22 cellular contexts compared by ENCODE assay signal in the genomic region with DNA sequence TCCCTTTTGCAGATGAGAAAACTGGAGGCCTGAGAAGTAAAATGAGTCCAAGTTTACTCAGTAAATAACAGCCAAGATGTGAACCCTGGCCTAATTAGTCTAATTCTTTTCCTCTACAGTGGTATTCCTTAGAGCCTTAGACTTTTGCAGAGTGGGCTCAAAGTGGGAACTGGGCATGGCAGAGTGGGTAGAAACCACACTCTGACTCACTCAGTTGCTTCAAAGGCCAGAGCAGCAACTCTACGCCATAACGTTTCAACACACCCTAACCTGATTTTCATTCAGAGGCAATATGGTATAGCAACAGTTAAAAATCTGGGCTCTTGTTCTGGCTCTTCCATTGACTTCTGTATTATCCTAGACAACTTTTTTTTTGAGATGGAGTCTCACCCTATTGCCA. TPM values are rescaled to one million over a fixed set of nuclear protein-coding genes. Genes with fewer than 3 reads are reported as not detected.
DNase-seq lines count a peak whose midpoint lies in the region; ATAC-seq, FAIRE-seq and TF ChIP-seq lines count a peak whose summit lies in the region.
"Had no signal": no experiment of that assay in that cellular context is flagged by ENCODE, and none has a peak within 500 bp of the region (broad histone marks: within the 10 kb centered on the region; RNA-seq: fewer than 3 reads in every experiment).

No MANE protein-coding gene starts in this region.

- no peak overlapping the region for H2AFZ ChIP-seq in HepG2 (ENCODE audit: low read length)
- no peak overlapping the region for H2AFZ ChIP-seq in parathyroid adenoma

- H3K4me2 ChIP-seq in HepG2 (ENCODE audit: low read depth, low read length) (no peak overlapping the region), parathyroid adenoma (ENCODE audit: low read length) (peak overlapping the region; percentile 9)
- H3K4me2 ChIP-seq: BLaER1 had no signal

- WGBS in right lobe of liver (ENCODE audit: insufficient coverage, low coverage, low lambda C conversion rate, missing lambda C conversion rate) = 19% methylated on average over 2 of the region's 2 CpGs
- 96% methylated on average over 2 of the region's 2 CpGs for WGBS in HepG2 (ENCODE audit: low lambda C conversion rate)

- H4K20me1 ChIP-seq in HepG2 (ENCODE audit: insufficient read depth, low read length) = no peaks in the 10 kb centered on the region

- H3K27ac ChIP-seq in right lobe of liver (peak overlapping the region in 1 of 3 donors; percentile 26), HepG2 (ENCODE audit: extremely low read length, insufficient read depth, low read length) (no peak overlapping the region), parathyroid adenoma (peak overlapping the region; percentile 67)
- H3K27ac ChIP-seq: BLaER1, HL-60 had no signal

- TF ChIP-seq CTCF in right lobe of liver (IDR thresholded peaks at IDR 0.05) = no peak
- no peak for TF ChIP-seq CTCF in HepG2 (CRISPR knock-in tag; IDR thresholded peaks at IDR 0.05)
- TF ChIP-seq CTCF in parathyroid adenoma (IDR thresholded peaks at IDR 0.05) = no peak

- intact Hi-C loops in right lobe of liver (cut with DNase I) = no loop called here
- intact Hi-C loops in HepG2 (cut with micrococcal nuclease; ENCODE audit: unreplicated experiment) = no loop called here

- FAIRE-seq in HepG2 (lab: Jason Lieb, UNC) = no peak
- FAIRE-seq: G401.6, GM12891, GM19239, K562 had no signal

- in situ Hi-C loops in HepG2 (cut with HindIII; ENCODE audit: extremely low pct_ligation_motif_present, low pct_unique_long_range_greater_than_20kb) = no loop called here

- H3K36me3 ChIP-seq in right lobe of liver (peaks cover 0 to 14% (median 4%) of the 10 kb centered on the region in 4 donors), HepG2 (replicated peaks in 1 of 2; ENCODE audit: control insufficient read depth in 1 of 2, insufficient read depth in 2 of 2, low read length in 2 of 2) (peaks cover 10 to 37% of the 10 kb centered on the region in 2 experiments), parathyroid adenoma (ENCODE audit: control insufficient read depth, insufficient read depth, low read length) (no peaks in the 10 kb centered on the region)

- no peak for ATAC-seq in right lobe of liver
- no peak for ATAC-seq in HepG2
- no peak for ATAC-seq in GM19463 (IDR thresholded peaks at IDR 0.05; ENCODE audit: unreplicated experiment)
- ATAC-seq: K562 had no signal

- no peak for TF ChIP-seq EP300 in HepG2 (IDR thresholded peaks at IDR 0.05; ENCODE audit: low read depth in 2 of 2, low read length in 2 of 2)
- no peak for TF ChIP-seq EP300 in HepG2 (CRISPR knock-in tag; IDR thresholded peaks at IDR 0.05; ENCODE audit: borderline replicate concordance)

- CTCF ChIA-PET in HepG2 (lab: Yijun Ruan, JAX; ENCODE audit: low intra/inter-chr PET ratio, low total read pairs) = no interaction called here

- POLR2A ChIA-PET in HepG2 (lab: Yijun Ruan, JAX) = interaction anchor here (0.8 kb wide), 1 partner anchor 122 kb away, joined by 5 read pairs; the partner anchor contains the start of gene KCTD21

- H3K4me1 ChIP-seq in right lobe of liver = peaks cover 0 to 20% (median 9%) of the 10 kb centered on the region in 4 donors
- peaks cover 26% of the 10 kb centered on the region for H3K4me1 ChIP-seq in HepG2 (ENCODE audit: insufficient read depth, low read length)
- peaks cover 14% of the 10 kb centered on the region for H3K4me1 ChIP-seq in parathyroid adenoma
- H3K4me1 ChIP-seq: BLaER1 had no signal

- no peak for TF ChIP-seq RAD21 in HepG2 (CRISPR knock-in tag; IDR thresholded peaks at IDR 0.05)

- peaks cover 14% of the 10 kb centered on the region for H3K79me2 ChIP-seq in HepG2 (ENCODE audit: insufficient read depth, low read length)
- peaks cover 2% of the 10 kb centered on the region for H3K79me2 ChIP-seq in parathyroid adenoma

- no peak for DNase-seq in right lobe of liver
- no peak for DNase-seq in HepG2 (ENCODE audit: low spot score)
- DNase-seq in MV-4-11 (lab: John Stamatoyannopoulos, UW) = peak; percentile 80
- DNase-seq in GM19240 (ENCODE audit: insufficient read length, low spot score) = no peak
- DNase-seq in NCI-H69 (lab: John Stamatoyannopoulos, UW) = no peak
- DNase-seq: 8988T; AML-193; Calu3; CD4-positive, alpha-beta T cell; DMS 273 treated with DMSO at 0.1 percent for 48 hours; DMS79; EL; HCEC 1CT had no signal

- H3K4me3 ChIP-seq in right lobe of liver (peak overlapping the region in 2 of 3 donors; percentile 56 to 64), HepG2 (replicated peaks in 1 of 3; ENCODE audit: insufficient read depth in 1 of 3, low read depth in 2 of 3, low read length in 3 of 3) (no peak overlapping the region), parathyroid adenoma (ENCODE audit: low read depth, low read length) (no peak overlapping the region)
- H3K4me3 ChIP-seq: BLaER1, K562 had no signal

- no peaks in the 10 kb centered on the region for H3K27me3 ChIP-seq in right lobe of liver
- no peaks in the 10 kb centered on the region for H3K27me3 ChIP-seq in HepG2 (ENCODE audit: control insufficient read depth in 1 of 2, insufficient read depth in 2 of 2, low read length in 2 of 2)
- H3K27me3 ChIP-seq in parathyroid adenoma (ENCODE audit: control insufficient read depth, insufficient read depth, low read length) = no peaks in the 10 kb centered on the region

- H3K9ac ChIP-seq in HepG2 (ENCODE audit: insufficient read depth, low read depth, low read length) (no peak overlapping the region), parathyroid adenoma (no peak overlapping the region)
- H3K9ac ChIP-seq: BLaER1 had no signal

- TF ChIP-seq POLR2A in right lobe of liver (IDR thresholded peaks at IDR 0.05) (no peak), HepG2 (IDR thresholded peaks at IDR 0.05; ENCODE audit: insufficient read depth in 1 of 2, low read depth in 2 of 2, low read length in 2 of 2) (no peak)

- no TSS peak for BruUV-seq in HepG2 (replicated peaks; lab: Mats Ljungman, UMichigan)

- H3K9me3 ChIP-seq in right lobe of liver = no peaks in the 10 kb centered on the region
- H3K9me3 ChIP-seq in HepG2 (ENCODE audit: low read length) = no peaks in the 10 kb centered on the region
- H3K9me3 ChIP-seq in parathyroid adenoma (ENCODE audit: control insufficient read depth, low read length) = no peaks in the 10 kb centered on the region
- H3K9me3 ChIP-seq: BLaER1 had no signal

RNA-seq across cellular contexts. Expression of gene THRSP, which starts 2.8 kb away (rescaled TPM):
- total RNA-seq in right lobe of liver (10 to 100 TPM in 4 of 6 experiments, 1 to 10 TPM in 2; 3.0 to 92.0 (median 40.1) TPM), HepG2 (2016; rRNA removed; fragmentation: Illumina TruSeq; extraction: Trizol) (0.13 TPM in 1 of 2 replicates, not detected in the other)
- total RNA-seq in HepG2 (2016; cell fraction: cytosol; rRNA removed; fragmentation: Illumina TruSeq; extraction: Trizol; ENCODE audit: low read depth) = not detected in 2 replicates
- total RNA-seq in HepG2 (2016; cell fraction: insoluble cytoplasmic fraction; rRNA removed; fragmentation: Illumina TruSeq; extraction: Trizol) = not detected in 2 replicates
- not detected in 2 replicates for total RNA-seq in HepG2 (2016; cell fraction: membrane; rRNA removed; fragmentation: Illumina TruSeq; extraction: Trizol)
- total RNA-seq in HepG2 (2016; cell fraction: nucleus; rRNA removed; fragmentation: Illumina TruSeq; extraction: Trizol) = 0.34 TPM in 1 of 2 replicates, not detected in the other
- polyA plus RNA-seq in HepG2 (2011; rRNA removed) = 0.48 and 0.58 TPM in 2 replicates
- 0.35 and 0.43 TPM in 2 replicates for polyA plus RNA-seq in HepG2 (2011; cell fraction: cytosol; rRNA removed)
- 0.61 and 0.71 TPM in 2 replicates for polyA plus RNA-seq in HepG2 (2011; cell fraction: nucleus; rRNA removed)
- 0.13 and 0.20 TPM in 2 replicates for polyA plus RNA-seq in HepG2 (2012)
- not detected in 2 replicates for polyA plus RNA-seq in HepG2 (2016; cell fraction: cytosol; fragmentation: Illumina TruSeq; extraction: Trizol; ENCODE audit: low read depth)
- not detected in 2 replicates for polyA plus RNA-seq in HepG2 (2016; cell fraction: insoluble cytoplasmic fraction; fragmentation: Illumina TruSeq; extraction: Trizol; ENCODE audit: low read depth)
- not detected in 2 replicates for polyA plus RNA-seq in HepG2 (2016; cell fraction: membrane; fragmentation: Illumina TruSeq; extraction: Trizol; ENCODE audit: low read depth)
- 0.41 TPM in 1 of 2 replicates, not detected in the other for polyA plus RNA-seq in HepG2 (2016; cell fraction: nucleus; fragmentation: Illumina TruSeq; extraction: Trizol; ENCODE audit: insufficient read depth, low read depth)
- polyA minus RNA-seq in HepG2 (2011; rRNA and poly(A)+ RNA removed; ENCODE audit: low replicate concordance) = 0.86 TPM in 1 of 2 replicates, not detected in the other
- not detected in 2 replicates for polyA minus RNA-seq in HepG2 (2011; cell fraction: cytosol; rRNA and poly(A)+ RNA removed)
- 0.64 TPM in 1 of 2 replicates, not detected in the other for polyA minus RNA-seq in HepG2 (2011; cell fraction: nucleus; rRNA and poly(A)+ RNA removed)
- total RNA-seq: Calu3; CD4-positive, alpha-beta T cell; H4 had no signal

RNA-seq across cellular contexts. Expression of gene NDUFC2, which starts 13.2 kb away (rescaled TPM):
- total RNA-seq in right lobe of liver (100 to 1,000 TPM; 105 to 265 (median 183) TPM), HepG2 (2016; rRNA removed; fragmentation: Illumina TruSeq; extraction: Trizol) (312 and 363 TPM in 2 replicates)
- total RNA-seq in HepG2 (2016; cell fraction: cytosol; rRNA removed; fragmentation: Illumina TruSeq; extraction: Trizol; ENCODE audit: low read depth) = 93.1 and 138 TPM in 2 replicates
- 330 and 377 TPM in 2 replicates for total RNA-seq in HepG2 (2016; cell fraction: insoluble cytoplasmic fraction; rRNA removed; fragmentation: Illumina TruSeq; extraction: Trizol)
- 90.9 and 140 TPM in 2 replicates for total RNA-seq in HepG2 (2016; cell fraction: membrane; rRNA removed; fragmentation: Illumina TruSeq; extraction: Trizol)
- 278 and 315 TPM in 2 replicates for total RNA-seq in HepG2 (2016; cell fraction: nucleus; rRNA removed; fragmentation: Illumina TruSeq; extraction: Trizol)
- 220 and 256 TPM in 2 replicates for polyA plus RNA-seq in HepG2 (2011; rRNA removed)
- polyA plus RNA-seq in HepG2 (2011; cell fraction: cytosol; rRNA removed) = 307 and 524 TPM in 2 replicates
- polyA plus RNA-seq in HepG2 (2011; cell fraction: nucleus; rRNA removed) = 91.7 and 102 TPM in 2 replicates
- 411 and 581 TPM in 2 replicates for polyA plus RNA-seq in HepG2 (2012)
- 163 and 221 TPM in 2 replicates for polyA plus RNA-seq in HepG2 (2016; cell fraction: cytosol; fragmentation: Illumina TruSeq; extraction: Trizol; ENCODE audit: low read depth)
- polyA plus RNA-seq in HepG2 (2016; cell fraction: insoluble cytoplasmic fraction; fragmentation: Illumina TruSeq; extraction: Trizol; ENCODE audit: low read depth) = 491 and 517 TPM in 2 replicates
- polyA plus RNA-seq in HepG2 (2016; cell fraction: membrane; fragmentation: Illumina TruSeq; extraction: Trizol; ENCODE audit: low read depth) = 170 and 204 TPM in 2 replicates
- 572 and 587 TPM in 2 replicates for polyA plus RNA-seq in HepG2 (2016; cell fraction: nucleus; fragmentation: Illumina TruSeq; extraction: Trizol; ENCODE audit: insufficient read depth, low read depth)
- 103 and 165 TPM in 2 replicates for polyA minus RNA-seq in HepG2 (2011; rRNA and poly(A)+ RNA removed; ENCODE audit: low replicate concordance)
- 108 and 131 TPM in 2 replicates for polyA minus RNA-seq in HepG2 (2011; cell fraction: cytosol; rRNA and poly(A)+ RNA removed)
- 63.0 and 77.8 TPM in 2 replicates for polyA minus RNA-seq in HepG2 (2011; cell fraction: nucleus; rRNA and poly(A)+ RNA removed)

RNA-seq across cellular contexts. Expression of gene KCTD14, which starts 43.4 kb away (rescaled TPM):
- 10 to 100 TPM in 1 of 6 experiments, 1 to 10 TPM in 5; 4.8 to 12.1 (median 6.3) TPM for total RNA-seq in right lobe of liver
- 10.3 and 15.3 TPM in 2 replicates for total RNA-seq in HepG2 (2016; rRNA removed; fragmentation: Illumina TruSeq; extraction: Trizol)
- total RNA-seq in HepG2 (2016; cell fraction: cytosol; rRNA removed; fragmentation: Illumina TruSeq; extraction: Trizol; ENCODE audit: low read depth) = 2.4 and 3.4 TPM in 2 replicates
- 9.9 and 15.5 TPM in 2 replicates for total RNA-seq in HepG2 (2016; cell fraction: insoluble cytoplasmic fraction; rRNA removed; fragmentation: Illumina TruSeq; extraction: Trizol)
- total RNA-seq in HepG2 (2016; cell fraction: membrane; rRNA removed; fragmentation: Illumina TruSeq; extraction: Trizol) = 5.3 TPM in 2 replicates
- total RNA-seq in HepG2 (2016; cell fraction: nucleus; rRNA removed; fragmentation: Illumina TruSeq; extraction: Trizol) = 4.4 and 4.9 TPM in 2 replicates
- polyA plus RNA-seq in HepG2 (2011; rRNA removed) = 12.6 and 15.6 TPM in 2 replicates
- polyA plus RNA-seq in HepG2 (2011; cell fraction: cytosol; rRNA removed) = 13.0 and 14.4 TPM in 2 replicates
- 3.1 and 4.4 TPM in 2 replicates for polyA plus RNA-seq in HepG2 (2011; cell fraction: nucleus; rRNA removed)
- 11.1 and 12.1 TPM in 2 replicates for polyA plus RNA-seq in HepG2 (2012)
- 2.7 and 2.8 TPM in 2 replicates for polyA plus RNA-seq in HepG2 (2016; cell fraction: cytosol; fragmentation: Illumina TruSeq; extraction: Trizol; ENCODE audit: low read depth)
- polyA plus RNA-seq in HepG2 (2016; cell fraction: insoluble cytoplasmic fraction; fragmentation: Illumina TruSeq; extraction: Trizol; ENCODE audit: low read depth) = 25.7 and 26.4 TPM in 2 replicates
- polyA plus RNA-seq in HepG2 (2016; cell fraction: membrane; fragmentation: Illumina TruSeq; extraction: Trizol; ENCODE audit: low read depth) = 5.3 and 5.6 TPM in 2 replicates
- polyA plus RNA-seq in HepG2 (2016; cell fraction: nucleus; fragmentation: Illumina TruSeq; extraction: Trizol; ENCODE audit: insufficient read depth, low read depth) = 6.9 and 9.0 TPM in 2 replicates
- polyA minus RNA-seq in HepG2 (2011; rRNA and poly(A)+ RNA removed; ENCODE audit: low replicate concordance) = 0.12 and 17.7 TPM in 2 replicates
- 7.1 and 7.4 TPM in 2 replicates for polyA minus RNA-seq in HepG2 (2011; cell fraction: cytosol; rRNA and poly(A)+ RNA removed)
- polyA minus RNA-seq in HepG2 (2011; cell fraction: nucleus; rRNA and poly(A)+ RNA removed) = 2.3 and 5.1 TPM in 2 replicates

Comparison
In these comparisons a context has a peak if more than half of its experiments do, and no peak if none do; other contexts are left out.
1. H3K4me3 ChIP-seq: peak in right lobe of liver (2 of 3); none in HepG2 (0 of 3) and parathyroid adenoma (single experiment).